Comparison of ENCODE assay signal across 8 cellular contexts in genomic region chr17:27295945-27296344, GRCh38. TPM values are rescaled to one million over a fixed set of nuclear protein-coding genes. Genes with fewer than 3 reads are reported as not detected.
DNase-seq lines count a peak whose midpoint lies in the region; ATAC-seq and TF ChIP-seq lines count a peak whose summit lies in the region.

No MANE protein-coding gene starts in this region.

- ATAC-seq in GM18907 (IDR thresholded peaks at IDR 0.05; ENCODE audit: unreplicated experiment): no peak

- in situ Hi-C loops in GM23248 (cut with MboI): no loop called here

- peak overlapping the region; percentile 99 for H3K27ac Mint-ChIP-seq in T-helper 2 cell treated with Interferon-gamma antibody and Interleukin-4, amounts not matched to agents 5 μg/mL and 100 μg/mL, for 36 hours

- no peaks in the 10 kb centered on the region for H3K27me3 ChIP-seq in GM23248 (replicated peaks; ENCODE audit: insufficient read depth)
- H3K27me3 ChIP-seq in skeletal muscle satellite cell (ENCODE audit: control insufficient read depth, insufficient read depth, low read length): no peaks in the 10 kb centered on the region

- peaks cover 38% of the 10 kb centered on the region for H3K4me1 Mint-ChIP-seq in T-helper 2 cell treated with Interferon-gamma antibody and Interleukin-4, amounts not matched to agents 5 μg/mL and 100 μg/mL, for 36 hours (ENCODE audit: low read depth)

- H3K4me2 ChIP-seq in GM23248 (ENCODE audit: unreplicated experiment) (peak overlapping the region; percentile 85), skeletal muscle satellite cell (ENCODE audit: low read length) (peak overlapping the region; percentile 80)

- peaks cover 18% of the 10 kb centered on the region for H3K36me3 Mint-ChIP-seq in T-helper 2 cell treated with Interferon-gamma antibody and Interleukin-4, amounts not matched to agents 5 μg/mL and 100 μg/mL, for 36 hours (ENCODE audit: low read depth)

- peaks cover 24% of the 10 kb centered on the region for H3K4me1 ChIP-seq in GM23248 (ENCODE audit: insufficient read depth)
- peaks cover 21% of the 10 kb centered on the region for H3K4me1 ChIP-seq in skeletal muscle satellite cell (ENCODE audit: control insufficient read depth, insufficient read depth, low read length)

- H4K20me1 ChIP-seq in GM23248 (ENCODE audit: insufficient read depth): peaks cover 9% of the 10 kb centered on the region; the same call in 1 of the 2 replicates

- peak overlapping the region; percentile 95 for H3K4me3 ChIP-seq in GM23248
- H3K4me3 ChIP-seq in foreskin fibroblast (ENCODE audit: low read depth in 1 of 2, low read length in 2 of 2): peak overlapping the region; percentile 89 to 96
- H3K4me3 ChIP-seq in skeletal muscle satellite cell (ENCODE audit: low read length): peak overlapping the region; percentile 97

- no peak for TF ChIP-seq CTCF in foreskin fibroblast (IDR thresholded peaks at IDR 0.05; ENCODE audit: low read depth, low read length)

- H2AFZ ChIP-seq in GM23248: 0 out of 2 replicates have a peak overlapping the region, but pooled peaks have one; percentile 0

- H3K27me3 Mint-ChIP-seq in T-helper 2 cell treated with Interferon-gamma antibody and Interleukin-4, amounts not matched to agents 5 μg/mL and 100 μg/mL, for 36 hours (ENCODE audit: low read depth): no peaks in the 10 kb centered on the region

- H3K79me2 ChIP-seq in GM23248 (ENCODE audit: insufficient read depth): peaks cover 69% of the 10 kb centered on the region

- 4 to 6% methylated on average over 10 of the region's 10 CpGs for WGBS in GM23248 (ENCODE audit: low coverage in 1 of 2, low lambda C conversion rate in 2 of 2, missing lambda C conversion rate in 2 of 2), 2 experiments

- peak overlapping the region; percentile 94 for H3K4me3 Mint-ChIP-seq in T-helper 2 cell treated with Interferon-gamma antibody and Interleukin-4, amounts not matched to agents 5 μg/mL and 100 μg/mL, for 36 hours

- peaks cover 36% of the 10 kb centered on the region for H3F3A ChIP-seq in GM23248 (ENCODE audit: insufficient read depth)

- H3K9me3 Mint-ChIP-seq in T-helper 2 cell treated with Interferon-gamma antibody and Interleukin-4, amounts not matched to agents 5 μg/mL and 100 μg/mL, for 36 hours: no peaks in the 10 kb centered on the region

- peak overlapping the region; percentile 96 for H3K27ac ChIP-seq in GM23248

- H3K36me3 ChIP-seq in GM23248 (ENCODE audit: low read depth): no peaks in the 10 kb centered on the region
- H3K36me3 ChIP-seq in skeletal muscle satellite cell (ENCODE audit: insufficient read depth, low read length): peaks cover 5% of the 10 kb centered on the region

- peak overlapping the region; percentile 98 for H3K9ac ChIP-seq in GM23248
- H3K9ac ChIP-seq in skeletal muscle satellite cell (ENCODE audit: low read depth, low read length): peak overlapping the region; percentile 99

- DNase-seq in GM23248 (peak; percentile 28), foreskin fibroblast (no peak), DMS153 treated with DMSO at 0.1 percent for 48 hours (lab: John Stamatoyannopoulos, UW; ENCODE audit: unreplicated experiment) (no peak), globus pallidus (ENCODE audit: low spot score) (no peak)
- no peak for DNase-seq in T-helper 2 cell treated with Interferon-gamma antibody and Interleukin-4, amounts not matched to agents 5 μg/mL and 100 μg/mL, for 36 hours (ENCODE audit: low spot score)
- DNase-seq in activated effector memory CD4-positive, alpha-beta T cell treated with Interleukin-2 at 50 U/mL for 16 hours: no peak

- H3K9me3 ChIP-seq in GM23248 (ENCODE audit: low read depth): no peaks in the 10 kb centered on the region
- H3K9me3 ChIP-seq in skeletal muscle satellite cell (replicated peaks; ENCODE audit: low read length): no peaks in the 10 kb centered on the region

- no peaks in the 10 kb centered on the region for H3K9me2 ChIP-seq in GM23248 (ENCODE audit: insufficient read depth)

RNA-seq across cellular contexts. Expression of gene WSB1, which starts 2.0 kb away (rescaled TPM):
- 127 and 155 TPM in 2 replicates for total RNA-seq in GM23248 (2014; rRNA removed; shearing (Covaris generic))
- 116 and 135 TPM in 2 replicates for polyA plus RNA-seq in GM23248 (2016; fragmentation: Nextera tagmentation; extraction: Ambion mirVana)
- 77.3 and 86.7 TPM in 2 replicates for total RNA-seq in skeletal muscle satellite cell (2012; rRNA removed)
